12 cellular contexts compared by ENCODE assay signal in the genomic region with DNA sequence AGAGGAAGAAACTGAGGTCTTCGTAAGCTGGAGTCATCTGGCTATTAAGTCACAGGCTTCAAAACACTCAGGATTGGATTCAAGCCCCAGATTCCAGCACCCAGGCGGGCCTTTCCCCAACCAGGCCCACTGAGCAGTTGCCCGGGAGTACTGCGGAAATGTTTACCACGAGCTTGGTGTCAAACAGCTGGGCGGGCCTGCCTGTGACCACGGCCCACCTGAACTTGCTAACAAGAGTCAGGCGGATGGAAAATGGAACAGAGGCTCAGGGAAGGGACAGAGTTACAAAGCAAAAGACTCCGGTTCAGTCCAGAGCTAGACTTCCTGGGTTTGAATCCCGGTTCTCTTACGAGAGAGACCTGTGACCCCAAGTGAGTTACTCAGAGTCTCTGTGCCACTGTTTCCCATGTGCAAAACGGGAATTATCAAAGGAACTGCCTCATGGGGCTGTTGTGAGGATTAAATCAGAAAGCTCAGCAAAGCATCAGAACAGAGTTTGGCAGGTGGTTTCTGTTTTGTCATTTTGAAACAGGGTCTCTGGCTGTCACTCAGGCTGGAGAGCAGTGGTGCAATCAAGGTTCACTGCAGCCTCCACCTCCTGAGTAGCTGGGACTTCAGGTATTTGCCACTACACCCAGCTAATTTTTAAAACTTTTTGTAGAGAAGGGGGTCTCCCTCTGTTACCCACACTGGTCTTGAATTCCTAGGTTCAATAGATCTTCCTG. TPM values are rescaled to one million over a fixed set of nuclear protein-coding genes. Genes with fewer than 3 reads are reported as not detected.
DNase-seq lines count a peak whose midpoint lies in the region; ATAC-seq and TF ChIP-seq lines count a peak whose summit lies in the region.
"Had no signal": no experiment of that assay in that cellular context is flagged by ENCODE, and none has a peak within 500 bp of the region (broad histone marks: within the 10 kb centered on the region; RNA-seq: fewer than 3 reads in every experiment).

No MANE protein-coding gene starts in this region.

- H3K27ac Mint-ChIP-seq in neural crest cell (ENCODE audit: unreplicated experiment): peak overlapping the region; percentile 67

- H3K4me1 Mint-ChIP-seq in neural crest cell: no peaks in the 10 kb centered on the region

- no peak for TF ChIP-seq CTCF in neural crest cell (conservative IDR thresholded peaks at IDR 0.05)

- H3K9me3 Mint-ChIP-seq in neural crest cell: no peaks in the 10 kb centered on the region

- no peaks in the 10 kb centered on the region for H3K27me3 Mint-ChIP-seq in neural crest cell (ENCODE audit: low read depth)

- no peak for DNase-seq in neural crest cell (ENCODE audit: low read depth, low spot score)
- no peak for DNase-seq in NCI-H2081 (lab: John Stamatoyannopoulos, UW)
- no peak for DNase-seq in NK-92 treated with Interleukin-12 subunit alpha and Interleukin-12 subunit beta, amount 100 ng/mL, for 24 hours (lab: John Stamatoyannopoulos, UW)
- no peak for DNase-seq in activated CD4-positive, CD25-positive, alpha-beta regulatory T cell treated with anti-CD3 and anti-CD28 coated beads, Interleukin-2, amount 50 U/mL, for 72 hours
- no peak for DNase-seq in COR-L47 (lab: John Stamatoyannopoulos, UW)
- DNase-seq: foreskin keratinocyte, left cardiac atrium had no signal

- no peak overlapping the region for H3K4me3 Mint-ChIP-seq in neural crest cell

- ATAC-seq in GM18873 (IDR thresholded peaks at IDR 0.05; ENCODE audit: low FRiP score, unreplicated experiment) (peak; percentile 87), GM21528 (IDR thresholded peaks at IDR 0.05; ENCODE audit: low FRiP score, unreplicated experiment) (peak; percentile 59), HG03175 (IDR thresholded peaks at IDR 0.05; ENCODE audit: unreplicated experiment) (peak; percentile 72)
- ATAC-seq: HCT116, left cardiac atrium had no signal

- H3K36me3 Mint-ChIP-seq in neural crest cell (ENCODE audit: low read depth): peaks cover 3% of the 10 kb centered on the region

RNA-seq across cellular contexts. Expression of a gene that starts 49.0 kb away (rescaled TPM):
- total RNA-seq in neural crest cell: not detected in 2 replicates
- total RNA-seq: T-helper 1 cell treated with Interleukin-12 subunit alpha and Interleukin-12 subunit beta and Interleukin-4 antibody, amounts not matched to agents 30 ng/mL and 1 ng/mL, for 36 hours had no signal
